Comparison of ENCODE assay signal across 43 cellular contexts in genomic region chr19:6138511-6138910, GRCh38. TPM values are rescaled to one million over a fixed set of nuclear protein-coding genes. Genes with fewer than 3 reads are reported as not detected.
"Had no signal": no experiment of that assay in that cellular context is flagged by ENCODE, and none has a peak within 500 bp of the region (broad histone marks: within the 10 kb centered on the region; RNA-seq: fewer than 3 reads in every experiment).

No MANE protein-coding gene starts in this region.

- ATAC-seq: activated naive CD4-positive, alpha-beta T cell treated with anti-CD3 and anti-CD28 coated beads, Interleukin-2, amount 50 U/mL, for 72 hours; activated naive CD8-positive, alpha-beta T cell treated with anti-CD3 and anti-CD28 coated beads, Interleukin-2, amount 50 U/mL, for 24 hours; activated T-cell treated with anti-CD3 and anti-CD28 coated beads, Interleukin-2, amount 50 U/mL, for 4 hours; activated T-cell treated with anti-CD3 and anti-CD28 coated beads, Interleukin-2, amount 50 U/mL, for 72 hours; activated T-helper 17 cell treated with anti-CD3 and anti-CD28 coated beads, Interleukin-2, amount 50 U/mL, for 72 hours; body of pancreas had no signal

- H3K36me3 Mint-ChIP-seq: activated naive CD4-positive, alpha-beta T cell treated with anti-CD3 and anti-CD28 coated beads, Interleukin-2, amount 10 ng/mL, durations not matched to agents 7 days and 5 days; activated naive CD4-positive, alpha-beta T cell treated with anti-CD3 and anti-CD28 coated beads, Interleukin-2, amount 50 U/mL, for 24 hours; activated naive CD4-positive, alpha-beta T cell treated with anti-CD3 and anti-CD28 coated beads, Interleukin-2, amount 50 U/mL, for 72 hours; activated naive CD8-positive, alpha-beta T cell; activated naive CD8-positive, alpha-beta T cell treated with anti-CD3 and anti-CD28 coated beads for 36 hours; activated naive CD8-positive, alpha-beta T cell treated with anti-CD3 and anti-CD28 coated beads, Interleukin-2, amount 10 ng/mL, durations not matched to agents 7 days and 5 days had no signal

- H3K27ac ChIP-seq: adrenal gland, ascending aorta, body of pancreas, brain microvascular endothelial cell, breast epithelium, cardiac muscle cell had no signal

- H3K9me3 ChIP-seq: adrenal gland, ascending aorta, body of pancreas, breast epithelium had no signal

- H3K4me1 Mint-ChIP-seq: activated naive CD4-positive, alpha-beta T cell treated with anti-CD3 and anti-CD28 coated beads, Interleukin-2, amount 10 ng/mL, durations not matched to agents 7 days and 5 days; activated naive CD4-positive, alpha-beta T cell treated with anti-CD3 and anti-CD28 coated beads, Interleukin-2, amount 50 U/mL, for 24 hours; activated naive CD8-positive, alpha-beta T cell treated with anti-CD3 and anti-CD28 coated beads for 36 hours; activated naive CD8-positive, alpha-beta T cell treated with anti-CD3 and anti-CD28 coated beads, Interleukin-2, amount 10 ng/mL, durations not matched to agents 7 days and 5 days; activated naive CD8-positive, alpha-beta T cell treated with anti-CD3 and anti-CD28 coated beads, Interleukin-2, amount 50 U/mL, for 24 hours; activated T-helper 17 cell treated with anti-CD3 and anti-CD28 coated beads, Interleukin-2, amount 50 U/mL, for 72 hours; brain; central memory CD8-positive, alpha-beta T cell had no signal

- H3K9me3 Mint-ChIP-seq: activated naive CD4-positive, alpha-beta T cell treated with anti-CD3 and anti-CD28 coated beads for 36 hours; activated naive CD4-positive, alpha-beta T cell treated with anti-CD3 and anti-CD28 coated beads, Interleukin-2, amount 10 ng/mL, durations not matched to agents 7 days and 5 days; activated naive CD4-positive, alpha-beta T cell treated with anti-CD3 and anti-CD28 coated beads, Interleukin-2, amount 50 U/mL, for 24 hours; activated naive CD4-positive, alpha-beta T cell treated with anti-CD3 and anti-CD28 coated beads, Interleukin-2, amount 50 U/mL, for 72 hours; activated naive CD8-positive, alpha-beta T cell treated with anti-CD3 and anti-CD28 coated beads for 36 hours; activated naive CD8-positive, alpha-beta T cell treated with anti-CD3 and anti-CD28 coated beads, Interleukin-2, amount 10 ng/mL, durations not matched to agents 7 days and 5 days; activated naive CD8-positive, alpha-beta T cell treated with anti-CD3 and anti-CD28 coated beads, Interleukin-2, amount 50 U/mL, for 24 hours; activated T-cell treated with anti-CD3 and anti-CD28 coated beads, Interleukin-2, amount 50 U/mL, for 24 hours; activated T-cell treated with anti-CD3 and anti-CD28 coated beads, Interleukin-2, amount 50 U/mL, for 4 hours; activated T-cell treated with anti-CD3 and anti-CD28 coated beads, Interleukin-2, amount 50 U/mL, for 72 hours; activated T-helper 1 cell treated with anti-CD3 and anti-CD28 coated beads, Interleukin-12 subunit alpha, Interleukin-12 subunit beta, Interleukin-2, Interleukin-4 antibody, amounts not matched to agents 30 ng/mL and 10 ng/mL and 1 ng/mL, durations not matched to agents 14 hours and 24 hours and 36 hours; activated T-helper 17 cell treated with anti-CD3 and anti-CD28 coated beads, Interleukin-2, amount 50 U/mL, for 72 hours; activated T-helper 2 cell treated with anti-CD3 and anti-CD28 coated beads, Interferon-gamma antibody, Interleukin-2, Interleukin-4, amounts not matched to agents 10 μg/mL and 5 μg/mL and 100 μg/mL, durations not matched to agents 14 hours and 24 hours and 36 hours; central memory CD8-positive, alpha-beta T cell had no signal

- H3K27ac Mint-ChIP-seq: activated naive CD4-positive, alpha-beta T cell treated with anti-CD3 and anti-CD28 coated beads for 36 hours; activated naive CD4-positive, alpha-beta T cell treated with anti-CD3 and anti-CD28 coated beads, Interleukin-2, amount 10 ng/mL, durations not matched to agents 7 days and 5 days; activated naive CD4-positive, alpha-beta T cell treated with anti-CD3 and anti-CD28 coated beads, Interleukin-2, amount 50 U/mL, for 24 hours; activated naive CD4-positive, alpha-beta T cell treated with anti-CD3 and anti-CD28 coated beads, Interleukin-2, amount 50 U/mL, for 72 hours; activated naive CD8-positive, alpha-beta T cell; activated naive CD8-positive, alpha-beta T cell treated with anti-CD3 and anti-CD28 coated beads for 36 hours; activated naive CD8-positive, alpha-beta T cell treated with anti-CD3 and anti-CD28 coated beads, Interleukin-2, amount 10 ng/mL, durations not matched to agents 7 days and 5 days; activated naive CD8-positive, alpha-beta T cell treated with anti-CD3 and anti-CD28 coated beads, Interleukin-2, amount 50 U/mL, for 24 hours; activated T-cell treated with anti-CD3 and anti-CD28 coated beads, Interleukin-2, amount 50 U/mL, for 24 hours; activated T-cell treated with anti-CD3 and anti-CD28 coated beads, Interleukin-2, amount 50 U/mL, for 72 hours; activated T-helper 1 cell treated with anti-CD3 and anti-CD28 coated beads, Interleukin-12 subunit alpha, Interleukin-12 subunit beta, Interleukin-2, Interleukin-4 antibody, amounts not matched to agents 30 ng/mL and 10 ng/mL and 1 ng/mL, durations not matched to agents 14 hours and 24 hours and 36 hours; activated T-helper 17 cell treated with anti-CD3 and anti-CD28 coated beads, Interleukin-2, amount 50 U/mL, for 72 hours; activated T-helper 2 cell treated with anti-CD3 and anti-CD28 coated beads, Interferon-gamma antibody, Interleukin-2, Interleukin-4, amounts not matched to agents 10 μg/mL and 5 μg/mL and 100 μg/mL, durations not matched to agents 14 hours and 24 hours and 36 hours; brain had no signal

- H3K27me3 Mint-ChIP-seq: activated naive CD4-positive, alpha-beta T cell treated with anti-CD3 and anti-CD28 coated beads, Interleukin-2, amount 10 ng/mL, durations not matched to agents 7 days and 5 days; activated naive CD4-positive, alpha-beta T cell treated with anti-CD3 and anti-CD28 coated beads, Interleukin-2, amount 50 U/mL, for 24 hours; activated naive CD8-positive, alpha-beta T cell; activated naive CD8-positive, alpha-beta T cell treated with anti-CD3 and anti-CD28 coated beads for 36 hours; activated naive CD8-positive, alpha-beta T cell treated with anti-CD3 and anti-CD28 coated beads, Interleukin-2, amount 50 U/mL, for 24 hours; activated T-cell treated with anti-CD3 and anti-CD28 coated beads, Interleukin-2, amount 50 U/mL, for 24 hours; brain had no signal

- H3K4me1 ChIP-seq: adrenal gland, ascending aorta, body of pancreas, breast epithelium had no signal

- H3K4me3 Mint-ChIP-seq: activated naive CD4-positive, alpha-beta T cell treated with anti-CD3 and anti-CD28 coated beads for 36 hours; activated naive CD4-positive, alpha-beta T cell treated with anti-CD3 and anti-CD28 coated beads, Interleukin-2, amount 10 ng/mL, durations not matched to agents 7 days and 5 days; activated naive CD4-positive, alpha-beta T cell treated with anti-CD3 and anti-CD28 coated beads, Interleukin-2, amount 50 U/mL, for 24 hours; activated naive CD8-positive, alpha-beta T cell; activated naive CD8-positive, alpha-beta T cell treated with anti-CD3 and anti-CD28 coated beads for 36 hours; activated naive CD8-positive, alpha-beta T cell treated with anti-CD3 and anti-CD28 coated beads, Interleukin-2, amount 10 ng/mL, durations not matched to agents 7 days and 5 days; activated naive CD8-positive, alpha-beta T cell treated with anti-CD3 and anti-CD28 coated beads, Interleukin-2, amount 50 U/mL, for 24 hours; activated T-cell treated with anti-CD3 and anti-CD28 coated beads, Interleukin-2, amount 50 U/mL, for 24 hours; activated T-cell treated with anti-CD3 and anti-CD28 coated beads, Interleukin-2, amount 50 U/mL, for 4 hours; activated T-cell treated with anti-CD3 and anti-CD28 coated beads, Interleukin-2, amount 50 U/mL, for 72 hours; activated T-helper 1 cell treated with anti-CD3 and anti-CD28 coated beads, Interleukin-12 subunit alpha, Interleukin-12 subunit beta, Interleukin-2, Interleukin-4 antibody, amounts not matched to agents 30 ng/mL and 10 ng/mL and 1 ng/mL, durations not matched to agents 14 hours and 24 hours and 36 hours; activated T-helper 17 cell treated with anti-CD3 and anti-CD28 coated beads, Interleukin-2, amount 50 U/mL, for 72 hours; brain; central memory CD8-positive, alpha-beta T cell had no signal

- DNase-seq: activated effector memory CD4-positive, alpha-beta T cell treated with anti-CD3 and anti-CD28 coated beads, Interleukin-2, amount 50 U/mL, for 16 hours; activated effector memory CD4-positive, alpha-beta T cell treated with Interleukin-2 at 50 U/mL for 16 hours; activated gamma-delta T cell; activated gamma-delta T cell treated with Interleukin-2 at 50 U/mL for 16 hours; activated naive CD4-positive, alpha-beta T cell; activated naive CD4-positive, alpha-beta T cell treated with anti-CD3 and anti-CD28 coated beads for 36 hours; activated naive CD4-positive, alpha-beta T cell treated with anti-CD3 and anti-CD28 coated beads, Interleukin-2, amount 10 ng/mL, durations not matched to agents 7 days and 5 days; activated naive CD4-positive, alpha-beta T cell treated with anti-CD3 and anti-CD28 coated beads, Interleukin-2, amount 50 U/mL, for 16 hours; activated naive CD4-positive, alpha-beta T cell treated with Interleukin-2 at 50 U/mL for 16 hours; activated naive CD8-positive, alpha-beta T cell treated with anti-CD3 and anti-CD28 coated beads for 36 hours; activated naive CD8-positive, alpha-beta T cell treated with anti-CD3 and anti-CD28 coated beads, Interleukin-2, amount 10 ng/mL, durations not matched to agents 7 days and 5 days; activated naive CD8-positive, alpha-beta T cell treated with anti-CD3 and anti-CD28 coated beads, Interleukin-2, amount 50 U/mL, for 24 hours; activated T-cell treated with anti-CD3 and anti-CD28 coated beads, Interleukin-2, amount 50 U/mL, for 1 hour; activated T-cell treated with anti-CD3 and anti-CD28 coated beads, Interleukin-2, amount 50 U/mL, for 24 hours; activated T-cell treated with anti-CD3 and anti-CD28 coated beads, Interleukin-2, amount 50 U/mL, for 4 hours; activated T-cell treated with anti-CD3 and anti-CD28 coated beads, Interleukin-2, amount 50 U/mL, for 48 hours; activated T-cell treated with anti-CD3 and anti-CD28 coated beads, Interleukin-2, amount 50 U/mL, for 72 hours; adrenal gland; amniotic stem cell; amygdala; anterior cingulate cortex; aorta; body of pancreas; brain microvascular endothelial cell; caudate nucleus; central memory CD4-positive, alpha-beta T cell; cerebellar nuclear complex had no signal

- H3K4me3 ChIP-seq: adrenal gland, ascending aorta, body of pancreas, breast epithelium, cardiac muscle cell had no signal

- FAIRE-seq: astrocyte, bronchial epithelial cell had no signal

- H3K36me3 ChIP-seq: adrenal gland, ascending aorta, brain microvascular endothelial cell, breast epithelium, cardiac muscle cell had no signal

- H3K27me3 ChIP-seq: adrenal gland, ascending aorta, body of pancreas, brain microvascular endothelial cell, breast epithelium, cardiac muscle cell had no signal

RNA-seq across cellular contexts. Expression of gene ACSBG2, which starts 3.0 kb away (rescaled TPM):
- total RNA-seq: activated naive CD4-positive, alpha-beta T cell treated with anti-CD3 and anti-CD28 coated beads for 36 hours; activated naive CD8-positive, alpha-beta T cell treated with anti-CD3 and anti-CD28 coated beads for 36 hours; activated naive CD8-positive, alpha-beta T cell treated with anti-CD3 and anti-CD28 coated beads, Interleukin-2, amount 10 ng/mL, durations not matched to agents 7 days and 5 days; activated T-cell treated with anti-CD3 and anti-CD28 coated beads, Interleukin-2, amount 50 U/mL, for 4 hours; activated T-cell treated with anti-CD3 and anti-CD28 coated beads, Interleukin-2, amount 50 U/mL, for 72 hours; activated T-helper 1 cell treated with anti-CD3 and anti-CD28 coated beads, Interleukin-12 subunit alpha, Interleukin-12 subunit beta, Interleukin-2, Interleukin-4 antibody, amounts not matched to agents 30 ng/mL and 10 ng/mL and 1 ng/mL, durations not matched to agents 14 hours and 24 hours and 36 hours; activated T-helper 17 cell treated with anti-CD3 and anti-CD28 coated beads, Interleukin-2, amount 50 U/mL, for 72 hours; activated T-helper 2 cell treated with anti-CD3 and anti-CD28 coated beads, Interferon-gamma antibody, Interleukin-2, Interleukin-4, amounts not matched to agents 10 μg/mL and 5 μg/mL and 100 μg/mL, durations not matched to agents 14 hours and 24 hours and 36 hours; adrenal gland; aorta; ascending aorta; astrocyte; body of pancreas; bronchial epithelial cell; cardiac muscle cell; cardiac septum; cerebellum had no signal
- polyA plus RNA-seq: adipose tissue, adrenal gland, cardiac muscle cell had no signal
